In the genomic region with DNA sequence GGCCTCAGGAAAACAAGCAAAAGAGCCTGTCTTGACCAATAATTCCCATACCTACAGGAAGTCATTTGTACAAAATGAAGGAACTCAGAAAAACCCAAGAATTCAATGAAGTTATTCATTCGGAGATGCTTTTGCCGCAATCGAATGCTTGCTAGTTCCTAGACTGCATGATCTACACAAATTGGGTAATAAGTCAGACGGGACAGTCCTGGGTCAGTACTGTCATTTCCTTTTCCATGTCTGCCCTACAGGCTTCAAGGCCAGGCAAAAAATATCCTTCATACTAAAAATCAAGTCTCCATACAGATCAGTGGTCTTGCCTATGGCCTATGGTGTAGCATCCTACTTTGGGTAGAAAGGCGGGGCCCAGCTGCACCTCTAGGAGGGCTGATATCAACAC, we compare ENCODE assay signal across 25 cellular contexts.
DNase-seq lines count a peak whose midpoint lies in the region; ATAC-seq and TF ChIP-seq lines count a peak whose summit lies in the region.
"Had no signal": no experiment of that assay in that cellular context is flagged by ENCODE, and none has a peak within 500 bp of the region (broad histone marks: within the 10 kb centered on the region; RNA-seq: fewer than 3 reads in every experiment).

No MANE protein-coding gene starts in this region.

- H3K4me1 Mint-ChIP-seq in endothelial cell (ENCODE audit: unreplicated experiment), result peaks cover 17% of the 10 kb centered on the region
- H3K4me1 Mint-ChIP-seq: CD14-positive monocyte had no signal

- peaks cover 5% of the 10 kb centered on the region for H3K36me3 Mint-ChIP-seq in endothelial cell (ENCODE audit: low read depth, unreplicated experiment)

- H3K4me3 ChIP-seq in lower lobe of right lung, result no peak overlapping the region
- H3K4me3 ChIP-seq in PC-3 (ENCODE audit: low read length), result no peak overlapping the region
- no peak overlapping the region for H3K4me3 ChIP-seq in breast epithelium
- H3K4me3 ChIP-seq: BLaER1, GM12878 had no signal

- no peaks in the 10 kb centered on the region for H4K20me1 ChIP-seq in PC-3 (ENCODE audit: low read length)

- H3K4me2 ChIP-seq in PC-3 (ENCODE audit: low read length), result no peak overlapping the region
- H3K4me2 ChIP-seq: BLaER1 had no signal

- H3K4me3 Mint-ChIP-seq in endothelial cell (ENCODE audit: unreplicated experiment), result no peak overlapping the region
- H3K4me3 Mint-ChIP-seq: CD4-positive, alpha-beta memory T cell; CD8-positive, alpha-beta memory T cell had no signal

- H3K4me1 ChIP-seq in lower lobe of right lung (no peaks in the 10 kb centered on the region), PC-3 (ENCODE audit: insufficient read depth, low read length) (no peaks in the 10 kb centered on the region), breast epithelium (no peaks in the 10 kb centered on the region)
- H3K4me1 ChIP-seq: BE2C, BLaER1 had no signal

- H3K36me3 ChIP-seq in lower lobe of right lung (no peaks in the 10 kb centered on the region), PC-3 (ENCODE audit: low read depth, low read length) (no peaks in the 10 kb centered on the region), breast epithelium (no peaks in the 10 kb centered on the region)

- TF ChIP-seq POLR2A in breast epithelium (IDR thresholded peaks at IDR 0.05), result no peak

- H3F3A ChIP-seq in PC-3 (ENCODE audit: low read length, unreplicated experiment), result no peaks in the 10 kb centered on the region

- no peaks in the 10 kb centered on the region for H3K9me2 ChIP-seq in PC-3 (replicated peaks; ENCODE audit: low read length)

- H3K79me2 ChIP-seq in PC-3 (ENCODE audit: low read length), result no peaks in the 10 kb centered on the region

- DNase-seq in endothelial cell (ENCODE audit: low spot score) (no peak), foreskin melanocyte (peak; percentile 24), lower lobe of right lung (no peak), PC-3 (no peak), breast epithelium (ENCODE audit: low spot score in 2 of 2) (no peak), left lobe of liver (ENCODE audit: low spot score) (no peak)
- DNase-seq: 8988T; ACHN; BE2C; C1 segment of cervical spinal cord; CD4-positive, alpha-beta memory T cell; CD4-positive, CD25-positive, alpha-beta regulatory T cell; CD8-positive, alpha-beta memory T cell; COR-L47; DMS 273 treated with DMSO at 0.1 percent for 48 hours; DMS153; DMS53; DMS79; DND-41; EL; GDM1 had no signal

- no peaks in the 10 kb centered on the region for H3K9me3 Mint-ChIP-seq in endothelial cell (ENCODE audit: unreplicated experiment)
- H3K9me3 Mint-ChIP-seq: CD4-positive, alpha-beta memory T cell; CD4-positive, CD25-positive, alpha-beta regulatory T cell; CD8-positive, alpha-beta memory T cell had no signal

- peak overlapping the region; percentile 15 for H3K27ac ChIP-seq in lower lobe of right lung
- no peak overlapping the region for H3K27ac ChIP-seq in PC-3 (ENCODE audit: low read length)
- no peak overlapping the region for H3K27ac ChIP-seq in breast epithelium
- H3K27ac ChIP-seq: BLaER1 had no signal

- intact Hi-C loops in lower lobe of right lung (cut with DNase I), result no loop called here
- intact Hi-C loops in PC-3 (cut with micrococcal nuclease), result no loop called here
- intact Hi-C loops in breast epithelium (cut with DNase I; ENCODE audit: low total_unique reads), result no loop called here

- H3K27me3 ChIP-seq in lower lobe of right lung (ENCODE audit: low read depth) (no peaks in the 10 kb centered on the region), PC-3 (ENCODE audit: low read length) (no peaks in the 10 kb centered on the region), breast epithelium (no peaks in the 10 kb centered on the region)
- H3K27me3 ChIP-seq: BE2C, BLaER1 had no signal

- POLR2A ChIA-PET in PC-3 (lab: Charles Lee; ENCODE audit: unreplicated experiment), result no interaction called here

- no peaks in the 10 kb centered on the region for H3K27me3 Mint-ChIP-seq in endothelial cell (ENCODE audit: unreplicated experiment)
- H3K27me3 Mint-ChIP-seq: CD4-positive, alpha-beta memory T cell; CD4-positive, CD25-positive, alpha-beta regulatory T cell had no signal

- no peak overlapping the region for H3K9ac ChIP-seq in PC-3 (ENCODE audit: low read length)
- H3K9ac ChIP-seq: BLaER1 had no signal

- H3K9me3 ChIP-seq in lower lobe of right lung, result no peaks in the 10 kb centered on the region
- H3K9me3 ChIP-seq in PC-3 (ENCODE audit: low read length), result no peaks in the 10 kb centered on the region
- no peaks in the 10 kb centered on the region for H3K9me3 ChIP-seq in breast epithelium
- H3K9me3 ChIP-seq: BE2C, BLaER1 had no signal

- H3K27ac Mint-ChIP-seq in endothelial cell (ENCODE audit: unreplicated experiment), result peak overlapping the region; percentile 72

- TF ChIP-seq CTCF in endothelial cell (IDR thresholded peaks at IDR 0.05; ENCODE audit: unreplicated experiment) (no peak), lower lobe of right lung (IDR thresholded peaks at IDR 0.05) (no peak), PC-3 (conservative IDR thresholded peaks at IDR 0.05; ENCODE audit: low read depth, low read length) (no peak), breast epithelium (IDR thresholded peaks at IDR 0.05) (no peak)

- CTCF ChIA-PET in PC-3 (lab: Charles Lee), result no interaction called here

- no TSS peak for BruUV-seq in PC-3 (replicated peaks; lab: Mats Ljungman, UMichigan)

- ATAC-seq in lower lobe of right lung, result peak; percentile 53 to 63
- no peak for ATAC-seq in PC-3
- ATAC-seq in GM21576 (IDR thresholded peaks at IDR 0.05; ENCODE audit: unreplicated experiment), result no peak
- ATAC-seq in left lobe of liver, result no peak
- ATAC-seq: GM12878 had no signal

- H2AFZ ChIP-seq in PC-3 (ENCODE audit: low read length), result no peak overlapping the region

Comparison
In these comparisons a context has a peak if more than half of its experiments do, and no peak if none do; other contexts are left out.
1. ATAC-seq: peak in lower lobe of right lung (2 of 2); none in PC-3 (single experiment), GM21576 (single experiment) and left lobe of liver (single experiment).